Comparison of ENCODE assay signal across 2 cellular contexts in the genomic region with DNA sequence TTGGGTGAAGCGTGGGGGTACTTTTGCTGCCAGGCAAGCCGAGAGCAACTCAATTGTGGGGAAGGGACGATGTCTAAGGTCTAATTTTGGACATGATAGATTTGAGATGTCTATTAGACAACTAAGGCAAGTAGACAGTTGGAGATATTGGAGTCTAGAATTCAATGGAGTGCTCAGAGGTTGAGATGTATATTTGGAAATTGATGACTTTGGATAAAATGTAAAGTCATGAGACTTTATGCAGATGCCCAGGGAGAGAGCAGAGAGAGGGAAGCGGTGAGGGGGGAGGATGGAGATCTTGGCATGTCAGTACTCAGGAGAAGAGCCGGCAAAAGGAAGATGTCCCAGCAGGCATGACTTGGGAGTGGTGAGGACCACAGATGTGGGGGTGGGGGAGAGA.
A peak's percentile ranks its signal among the peaks of the same experiment; 100 is the strongest.
TF ChIP-seq lines count a peak whose summit lies in the region.

No MANE protein-coding gene starts in this region.

TF ChIP-seq in IMR-90, 13 proteins besides CTCF, POLR2A, EP300 and RAD21:
- TF ChIP-seq, protein P1, sequence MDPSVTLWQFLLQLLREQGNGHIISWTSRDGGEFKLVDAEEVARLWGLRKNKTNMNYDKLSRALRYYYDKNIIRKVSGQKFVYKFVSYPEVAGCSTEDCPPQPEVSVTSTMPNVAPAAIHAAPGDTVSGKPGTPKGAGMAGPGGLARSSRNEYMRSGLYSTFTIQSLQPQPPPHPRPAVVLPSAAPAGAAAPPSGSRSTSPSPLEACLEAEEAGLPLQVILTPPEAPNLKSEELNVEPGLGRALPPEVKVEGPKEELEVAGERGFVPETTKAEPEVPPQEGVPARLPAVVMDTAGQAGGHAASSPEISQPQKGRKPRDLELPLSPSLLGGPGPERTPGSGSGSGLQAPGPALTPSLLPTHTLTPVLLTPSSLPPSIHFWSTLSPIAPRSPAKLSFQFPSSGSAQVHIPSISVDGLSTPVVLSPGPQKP (IDR thresholded peaks at IDR 0.05; ENCODE audit: borderline replicate concordance, low read depth, low read length) = no peak

TF ChIP-seq in K562, 482 proteins besides CTCF, POLR2A, EP300 and RAD21:
- TF ChIP-seq ZNF316 (IDR thresholded peaks at IDR 0.05) (peak; percentile 44), HDAC8 (tag; IDR thresholded peaks at IDR 0.05) (no peak), ERF (CRISPR knock-in tag; IDR thresholded peaks at IDR 0.05) (no peak), HDAC3 (IDR thresholded peaks at IDR 0.05; ENCODE audit: borderline replicate concordance, partially characterized antibody) (no peak), C11orf30 (IDR thresholded peaks at IDR 0.05; ENCODE audit: low read depth) (0 out of 2 replicates have a peak, but pooled peaks have one; percentile 9)
TF ChIP-seq in K562: peak in this region for 2.
